28 cellular contexts compared by ENCODE assay signal in the genomic region with DNA sequence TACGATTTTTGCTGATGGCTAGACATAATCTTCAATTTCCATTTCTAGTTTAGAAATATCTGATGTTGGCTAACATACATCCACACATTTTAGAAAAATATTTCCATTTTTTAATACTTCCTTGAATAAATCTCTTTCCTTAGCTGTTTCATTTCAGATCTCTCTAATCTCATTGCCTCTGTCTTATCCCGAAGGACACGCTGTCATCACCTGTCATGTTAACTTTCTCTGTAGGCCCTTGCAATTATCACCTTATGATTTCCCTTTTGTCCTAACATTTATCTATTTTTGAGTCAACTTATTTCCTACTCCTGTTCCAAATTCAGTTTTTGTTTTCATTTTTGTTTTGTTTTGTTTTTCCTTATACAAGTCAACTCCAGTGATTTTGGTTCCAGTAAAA.
"Had no signal": no experiment of that assay in that cellular context is flagged by ENCODE, and none has a peak within 500 bp of the region (broad histone marks: within the 10 kb centered on the region; RNA-seq: fewer than 3 reads in every experiment).

No MANE protein-coding gene starts in this region.

- H3K4me1 ChIP-seq: pancreas, prostate gland, right lobe of liver, sigmoid colon, stomach, tibial artery, transverse colon, upper lobe of right lung, uterus had no signal

- H3K27ac Mint-ChIP-seq: naive thymus-derived CD8-positive, alpha-beta T cell; natural killer cell treated with Interleukin-12 subunit alpha and Interleukin-12 subunit beta and Interleukin-15 and Interleukin-18, amount 100 ng/mL, for 72 hours; nephron progenitor cell; stimulated activated effector memory CD8-positive, alpha-beta T cell treated with anti-CD3 and anti-CD28 coated beads, Interleukin-12 subunit alpha, Interleukin-12 subunit beta, amount 100 ng/mL, for 72 hours; stimulated activated naive B cell treated with anti-CD40 and anti-IgM and Interleukin-4, amounts not matched to agents 10 μg/mL and 1 μg/mL and 100 μg/mL, for 72 hours; stimulated activated naive CD8-positive, alpha-beta T cell treated with anti-CD3 and anti-CD28 coated beads, Interleukin-15, Interleukin-2, amounts not matched to agents 100 ng/mL and 50 ng/mL, for 24 hours; type B pancreatic cell had no signal

- H3K27ac ChIP-seq: neutrophil, pancreas, prostate gland, right lobe of liver, sigmoid colon, stomach, tibial artery, transverse colon, upper lobe of right lung, uterus had no signal

- H3K27me3 Mint-ChIP-seq: naive thymus-derived CD8-positive, alpha-beta T cell; natural killer cell treated with Interleukin-12 subunit alpha and Interleukin-12 subunit beta and Interleukin-15 and Interleukin-18, amount 100 ng/mL, for 72 hours; stimulated activated naive B cell treated with anti-CD40 and anti-IgM and Interleukin-4, amounts not matched to agents 10 μg/mL and 1 μg/mL and 100 μg/mL, for 72 hours; stimulated activated naive CD8-positive, alpha-beta T cell treated with anti-CD3 and anti-CD28 coated beads, Interleukin-15, Interleukin-2, amounts not matched to agents 100 ng/mL and 50 ng/mL, for 24 hours; type B pancreatic cell had no signal

- H3K4me3 Mint-ChIP-seq: naive thymus-derived CD8-positive, alpha-beta T cell; natural killer cell treated with Interleukin-12 subunit alpha and Interleukin-12 subunit beta and Interleukin-15 and Interleukin-18, amount 100 ng/mL, for 72 hours; nephron progenitor cell; neural crest cell; stimulated activated effector memory CD8-positive, alpha-beta T cell treated with anti-CD3 and anti-CD28 coated beads, Interleukin-12 subunit alpha, Interleukin-12 subunit beta, amount 100 ng/mL, for 72 hours; stimulated activated naive B cell treated with anti-CD40 and anti-IgM and Interleukin-4, amounts not matched to agents 10 μg/mL and 1 μg/mL and 100 μg/mL, for 72 hours; stimulated activated naive CD8-positive, alpha-beta T cell treated with anti-CD3 and anti-CD28 coated beads, Interleukin-15, Interleukin-2, amounts not matched to agents 100 ng/mL and 50 ng/mL, for 24 hours; type B pancreatic cell had no signal

- H3K9me3 ChIP-seq: neutrophil, pancreas, prostate gland, right lobe of liver, testis, uterus had no signal

- H3K36me3 Mint-ChIP-seq: stimulated activated effector memory CD8-positive, alpha-beta T cell treated with anti-CD3 and anti-CD28 coated beads, Interleukin-12 subunit alpha, Interleukin-12 subunit beta, amount 100 ng/mL, for 72 hours; stimulated activated naive B cell treated with anti-CD40 and anti-IgM and Interleukin-4, amounts not matched to agents 10 μg/mL and 1 μg/mL and 100 μg/mL, for 72 hours; type B pancreatic cell had no signal

- DNase-seq: naive thymus-derived CD8-positive, alpha-beta T cell; nephron progenitor cell; nucleus accumbens; pancreas; retina; right cardiac atrium; right lobe of liver; sigmoid colon; small intestine; stimulated activated CD4-positive, alpha-beta T cell treated with anti-CD3 and anti-CD28 coated beads, Interleukin-15, amount 100 ng/mL, for 24 hours; stimulated activated CD4-positive, alpha-beta T cell treated with anti-CD3 and anti-CD28 coated beads, Interleukin-2, amount 100 ng/mL, for 24 hours; stimulated activated CD4-positive, alpha-beta T cell treated with anti-CD3 and anti-CD28 coated beads, Interleukin-2, amount 100 ng/mL, for 48 hours; stimulated activated CD4-positive, alpha-beta T cell treated with anti-CD3 and anti-CD28 coated beads, Interleukin-4, amount 100 ng/mL, for 24 hours; stimulated activated naive B cell treated with anti-CD40 and anti-IgM and Interleukin-4, amounts not matched to agents 10 μg/mL and 1 μg/mL and 100 μg/mL, for 72 hours; stimulated activated naive CD4-positive, alpha-beta T cell treated with Interleukin-2 at 50 U/mL for 16 hours; stomach; testis; tibial artery; transverse colon; upper lobe of right lung; uterus had no signal

- H3K27me3 ChIP-seq: neutrophil, pancreas, right lobe of liver, sigmoid colon, stomach, testis, tibial artery, transverse colon, upper lobe of right lung, uterus had no signal

- ATAC-seq: naive thymus-derived CD8-positive, alpha-beta T cell; natural killer cell treated with Interleukin-12 subunit alpha and Interleukin-12 subunit beta and Interleukin-15 and Interleukin-18, amount 100 ng/mL, for 72 hours; pancreas; right lobe of liver; stimulated activated effector memory CD8-positive, alpha-beta T cell treated with anti-CD3 and anti-CD28 coated beads, Interleukin-12 subunit alpha, Interleukin-12 subunit beta, amount 100 ng/mL, for 72 hours; stimulated activated naive B cell treated with anti-CD40 and anti-IgM and Interleukin-4, amounts not matched to agents 10 μg/mL and 1 μg/mL and 100 μg/mL, for 72 hours; upper lobe of right lung had no signal

- H3K36me3 ChIP-seq: neutrophil, pancreas, prostate gland, right lobe of liver, sigmoid colon, stomach, tibial artery, transverse colon, upper lobe of right lung, uterus had no signal

- H3K4me1 Mint-ChIP-seq: naive thymus-derived CD8-positive, alpha-beta T cell; nephron progenitor cell; stimulated activated effector memory CD8-positive, alpha-beta T cell treated with anti-CD3 and anti-CD28 coated beads, Interleukin-12 subunit alpha, Interleukin-12 subunit beta, amount 100 ng/mL, for 72 hours; stimulated activated naive B cell treated with anti-CD40 and anti-IgM and Interleukin-4, amounts not matched to agents 10 μg/mL and 1 μg/mL and 100 μg/mL, for 72 hours had no signal

- H3K4me3 ChIP-seq: pancreas, prostate gland, right lobe of liver, sigmoid colon, stomach, testis, tibial artery, transverse colon, upper lobe of right lung, uterus had no signal
